In genomic region chr3:5019411-5020261, GRCh38 we compare ENCODE assay signal across 9 cellular contexts. TPM values are rescaled to one million over a fixed set of nuclear protein-coding genes. Genes with fewer than 3 reads are reported as not detected.
A peak's percentile ranks its signal among the peaks of the same experiment; 100 is the strongest.
DNase-seq lines count a peak whose midpoint lies in the region; ATAC-seq and TF ChIP-seq lines count a peak whose summit lies in the region.
"Had no signal": no experiment of that assay in that cellular context is flagged by ENCODE, and none has a peak within 500 bp of the region (broad histone marks: within the 10 kb centered on the region; RNA-seq: fewer than 3 reads in every experiment).

No MANE protein-coding gene starts in this region.

- no peaks in the 10 kb centered on the region for H3K9me3 ChIP-seq in heart left ventricle
- H3K9me3 ChIP-seq in trophoblast cell (ENCODE audit: insufficient read depth, low read depth, low read length) = no peaks in the 10 kb centered on the region

- H3K27ac ChIP-seq in heart left ventricle (peak overlapping the region in 1 of 12 donors; percentile 77), trophoblast cell (ENCODE audit: low read depth, low read length) (no peak overlapping the region)

- TF ChIP-seq POLR2A in heart left ventricle (IDR thresholded peaks at IDR 0.05) = no peak

- H3K9ac ChIP-seq in trophoblast cell (ENCODE audit: low read length) = no peak overlapping the region

- H3K4me3 ChIP-seq in heart left ventricle (no peak overlapping the region), trophoblast cell (ENCODE audit: low read depth, low read length) (no peak overlapping the region)

- DNase-seq in Right ventricle myocardium inferior (ENCODE audit: missing footprints) (peak; percentile 71), heart left ventricle (no peak), trophoblast cell (no peak), ureter (ENCODE audit: low spot score) (peak; percentile 70), ACHN (no peak), medulla oblongata (ENCODE audit: extremely low spot score) (no peak)
- peak; percentile 73 for DNase-seq in activated naive CD4-positive, alpha-beta T cell treated with anti-CD3 and anti-CD28 coated beads, Interleukin-2, amount 50 U/mL, for 16 hours
- DNase-seq: retina had no signal

- peak overlapping the region; percentile 34 for H4K8ac ChIP-seq in trophoblast cell (ENCODE audit: low read depth, low read length)

- peak overlapping the region; percentile 96 for H2AK5ac ChIP-seq in trophoblast cell (ENCODE audit: low read length)

- H3K4me1 ChIP-seq in heart left ventricle (peaks cover 6 to 56% (median 29%) of the 10 kb centered on the region in 12 donors), trophoblast cell (ENCODE audit: control insufficient read depth in 1 of 2, insufficient read depth in 2 of 2, low read length in 2 of 2) (peaks cover 16 to 20% of the 10 kb centered on the region in 2 experiments)

- peak overlapping the region; percentile 72 for H3K18ac ChIP-seq in trophoblast cell (ENCODE audit: low read length)

- H4K12ac ChIP-seq in trophoblast cell (ENCODE audit: low read depth, low read length) = no peak overlapping the region

- H3K27me3 ChIP-seq in heart left ventricle = no peaks in the 10 kb centered on the region
- no peaks in the 10 kb centered on the region for H3K27me3 ChIP-seq in trophoblast cell (ENCODE audit: insufficient read depth, low read length)

- peak overlapping the region; percentile 59 for H3K14ac ChIP-seq in trophoblast cell (ENCODE audit: low read length)

- peaks cover 47% of the 10 kb centered on the region for H3K79me1 ChIP-seq in trophoblast cell (ENCODE audit: low read length)

- H3K36me3 ChIP-seq in heart left ventricle (no peaks in the 10 kb centered on the region), trophoblast cell (ENCODE audit: control insufficient read depth in 1 of 2, insufficient read depth in 2 of 2, low read length in 2 of 2) (no peaks in the 10 kb centered on the region)

- peaks cover 6% of the 10 kb centered on the region for H3K79me2 ChIP-seq in trophoblast cell (ENCODE audit: control insufficient read depth, insufficient read depth, low read length, poor library complexity)

- intact Hi-C loops in Right ventricle myocardium inferior (cut with DNase I) = no loop called here
- intact Hi-C loops in heart left ventricle (cut with DNase I) = loop anchor here in 1 of 10 donors (5.0 kb wide), 1 partner anchor 297 kb away; no protein-coding TSS in a partner anchor

- no peak for ATAC-seq in Right ventricle myocardium inferior
- ATAC-seq in heart left ventricle = no peak
- ATAC-seq in HG03095 (IDR thresholded peaks at IDR 0.05; ENCODE audit: unreplicated experiment) = no peak

- H3K23ac ChIP-seq in trophoblast cell (ENCODE audit: low read length) = no peak overlapping the region

- 88 to 97% (median 94%) methylated on average over 19 of the region's 19 CpGs for WGBS in heart left ventricle, 4 donors
- WGBS in trophoblast cell (ENCODE audit: extremely low coverage, insufficient coverage, insufficient read length) = no CpG with 5 or more reads among the region's 19 CpGs

- H2BK12ac ChIP-seq in trophoblast cell (ENCODE audit: low read length) = peak overlapping the region; percentile 96

- H2BK5ac ChIP-seq in trophoblast cell (ENCODE audit: low read depth, low read length, poor library complexity) = peak overlapping the region; percentile 32

- in situ Hi-C loops in ACHN (cut with HindIII; ENCODE audit: low pct_ligation_motif_present, low pct_unique_long_range_greater_than_20kb, low sequenced_read_pairs) = no loop called here

- H2BK120ac ChIP-seq in trophoblast cell (ENCODE audit: insufficient read depth, low read length, poor library complexity) = peak overlapping the region; percentile 89

- H3K4me2 ChIP-seq in trophoblast cell (ENCODE audit: low read length) = no peak overlapping the region

- H2AFZ ChIP-seq in trophoblast cell (ENCODE audit: insufficient read depth, low read length, poor library complexity) = no peak overlapping the region

- H4K91ac ChIP-seq in trophoblast cell (ENCODE audit: low read depth, low read length) = peak overlapping the region; percentile 91

- H3K4ac ChIP-seq in trophoblast cell (ENCODE audit: low read depth, low read length) = peak overlapping the region; percentile 30

- no peak for TF ChIP-seq CTCF in heart left ventricle (IDR thresholded peaks at IDR 0.05)

RNA-seq across cellular contexts. Expression of gene BHLHE40, which starts 40.4 kb away (rescaled TPM):
- 26.9 TPM for total RNA-seq in Right ventricle myocardium inferior
- total RNA-seq in heart left ventricle = 100 to 1,000 TPM in 1 of 9 donors, 10 to 100 TPM in 7, 1 to 10 TPM in 1; 8.5 to 109 (median 37.4) TPM
- polyA plus RNA-seq in heart left ventricle = 10 to 100 TPM; 10.7 to 12.5 TPM
- 173 and 187 TPM in 2 replicates for polyA plus RNA-seq in trophoblast cell (2013)
- total RNA-seq in ureter = 206 TPM

Comparison
In these comparisons a context has a peak if more than half of its experiments do, and no peak if none do; other contexts are left out.
1. DNase-seq: peak in Right ventricle myocardium inferior (single experiment), activated naive CD4-positive, alpha-beta T cell treated with anti-CD3 and anti-CD28 coated beads, Interleukin-2, amount 50 U/mL, for 16 hours (single experiment) and ureter (single experiment); none in heart left ventricle (0 of 5), trophoblast cell (0 of 2), ACHN (single experiment) and medulla oblongata (single experiment).